In genomic region chr4:78665216-78665615, GRCh38 we compare ENCODE assay signal across 24 cellular contexts.
"Had no signal": no experiment of that assay in that cellular context is flagged by ENCODE, and none has a peak within 500 bp of the region (broad histone marks: within the 10 kb centered on the region; RNA-seq: fewer than 3 reads in every experiment).

No MANE protein-coding gene starts in this region.

- H3K4me3 ChIP-seq: left lung, lower lobe of right lung, ovary, prostate gland, skin epidermis, suprapubic skin, thoracic aorta, tibial artery, upper lobe of right lung had no signal

- DNase-seq: islet precursor cell; left cardiac atrium; left lung; lower lobe of right lung; mammary epithelial cell; mesendoderm; naive thymus-derived CD4-positive, alpha-beta T cell; ovary; retina; right cardiac atrium; stimulated activated CD4-positive, alpha-beta T cell treated with anti-CD3 and anti-CD28 coated beads, Interleukin-12 subunit alpha, Interleukin-12 subunit beta, amount 100 ng/mL, for 4 hours; stimulated activated CD4-positive, alpha-beta T cell treated with anti-CD3 and anti-CD28 coated beads, Interleukin-15, amount 100 ng/mL, for 24 hours; stimulated activated CD4-positive, alpha-beta T cell treated with anti-CD3 and anti-CD28 coated beads, Interleukin-2, amount 100 ng/mL, for 24 hours; stimulated activated CD4-positive, alpha-beta T cell treated with anti-CD3 and anti-CD28 coated beads, Interleukin-4, amount 100 ng/mL, for 1 hour; stimulated activated naive CD4-positive, alpha-beta T cell; tibial artery; trophoblast cell; upper lobe of right lung had no signal

- H3K27ac ChIP-seq: left lung, lower lobe of right lung, ovary, prostate gland, suprapubic skin, thoracic aorta, tibial artery, upper lobe of right lung had no signal

- H3K4me1 ChIP-seq: prostate gland had no signal

- H3K9me3 ChIP-seq: left lung, lower lobe of right lung, ovary, prostate gland, suprapubic skin, thoracic aorta, tibial artery, upper lobe of right lung had no signal

- ATAC-seq: left cardiac atrium; left lung; lower lobe of right lung; naive thymus-derived CD4-positive, alpha-beta T cell; natural killer cell treated with Interleukin-12 subunit alpha and Interleukin-12 subunit beta and Interleukin-15 and Interleukin-18, amount 100 ng/mL, for 72 hours; right cardiac atrium; sciatic nerve; upper lobe of right lung had no signal

- H3K36me3 ChIP-seq: left lung, lower lobe of right lung, ovary, prostate gland, suprapubic skin, thoracic aorta, tibial artery, upper lobe of right lung had no signal

- H3K27me3 ChIP-seq: left lung, ovary, suprapubic skin, tibial artery, upper lobe of right lung had no signal
